ENCODE assay signal across 23 cellular contexts in the genomic region with DNA sequence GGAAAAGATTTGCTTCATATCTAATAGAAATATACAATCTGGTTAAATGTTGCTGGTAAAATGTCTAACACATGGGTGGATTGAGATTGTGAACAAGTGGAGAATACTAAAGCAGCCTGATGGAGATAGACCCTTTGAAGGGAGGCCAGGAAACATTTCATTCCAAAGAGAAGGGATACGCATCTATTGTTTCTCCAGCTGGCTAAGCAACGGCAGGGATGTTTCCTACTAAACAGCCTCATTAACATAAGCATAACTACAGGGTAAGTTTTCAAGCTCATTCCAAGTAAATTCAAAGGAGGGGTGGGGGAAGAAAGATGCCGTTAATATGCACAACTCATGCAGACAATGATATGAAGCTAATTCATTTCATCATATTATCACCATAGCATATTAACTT.
"Had no signal": no experiment of that assay in that cellular context is flagged by ENCODE, and none has a peak within 500 bp of the region (broad histone marks: within the 10 kb centered on the region; RNA-seq: fewer than 3 reads in every experiment).

No MANE protein-coding gene starts in this region.

- H3K4me3 ChIP-seq: K562, SJSA1, SK-N-MC had no signal

- H3K36me3 ChIP-seq: SJSA1 had no signal

- H3K4me1 Mint-ChIP-seq: IgD-negative memory B cell had no signal

- H3K4me1 ChIP-seq: SJSA1 had no signal

- DNase-seq: MV-4-11, NCI-H1048, NCI-H1105, NCI-H1417, NCI-H146, NCI-H1694 treated with DMSO at 0.1 percent for 48 hours, NCI-H1930, NCI-H2081, NCI-H2107, NCI-H226, NCI-H446, NCI-H510A, NCI-H524 treated with DMSO at 0.1 percent for 48 hours, NCI-H69, NCI-H774, Right ventricle myocardium superior, RPMI8226, SIG-M5 had no signal

- ATAC-seq: K562 had no signal

- H3K27ac Mint-ChIP-seq: IgD-negative memory B cell had no signal

- H3K27me3 ChIP-seq: SJSA1 had no signal

- H3K27ac ChIP-seq: HL-60, SJSA1, SK-N-MC had no signal

- H3K9me3 ChIP-seq: SJSA1 had no signal

- H3K4me3 Mint-ChIP-seq: IgD-negative memory B cell had no signal
